In genomic region chr11:87150936-87151335, GRCh38 we compare ENCODE assay signal across 22 cellular contexts.
A peak's percentile ranks its signal among the peaks of the same experiment; 100 is the strongest.
DNase-seq lines count a peak whose midpoint lies in the region; ATAC-seq, FAIRE-seq and TF ChIP-seq lines count a peak whose summit lies in the region.
"Had no signal": no experiment of that assay in that cellular context is flagged by ENCODE, and none has a peak within 500 bp of the region (broad histone marks: within the 10 kb centered on the region; RNA-seq: fewer than 3 reads in every experiment).

No MANE protein-coding gene starts in this region.

- no peak for ATAC-seq in HG03039 (IDR thresholded peaks at IDR 0.05; ENCODE audit: unreplicated experiment)
- no peak for ATAC-seq in GM19463 (IDR thresholded peaks at IDR 0.05; ENCODE audit: unreplicated experiment)
- ATAC-seq: naive thymus-derived CD8-positive, alpha-beta T cell had no signal

- FAIRE-seq in bronchial epithelial cell (lab: Jason Lieb, UNC) = no peak
- FAIRE-seq in frontal cortex (lab: Jason Lieb, UNC) = peak; percentile 28
- FAIRE-seq: G401.6 had no signal

- no peaks in the 10 kb centered on the region for H3K27me3 ChIP-seq in bronchial epithelial cell (ENCODE audit: control insufficient read depth, insufficient read depth, low read length)
- H3K27me3 ChIP-seq: upper lobe of left lung had no signal

- H3K4me3 ChIP-seq in bronchial epithelial cell (ENCODE audit: low read depth, low read length) = no peak overlapping the region
- H3K4me3 ChIP-seq: upper lobe of left lung had no signal

- H3K36me3 ChIP-seq in bronchial epithelial cell (ENCODE audit: control insufficient read depth, insufficient read depth, low read length) = no peaks in the 10 kb centered on the region
- H3K36me3 ChIP-seq: upper lobe of left lung had no signal

- no peak for TF ChIP-seq CTCF in bronchial epithelial cell (IDR thresholded peaks at IDR 0.05; ENCODE audit: insufficient read depth, low read length, severe bottlenecking)

- peak; percentile 7 for DNase-seq in AG08396 (ENCODE audit: low spot score)
- peak; percentile 61 for DNase-seq in HCEC 1CT
- peak; percentile 11 for DNase-seq in bronchial epithelial cell (ENCODE audit: low read depth)
- DNase-seq in frontal cortex (ENCODE audit: low spot score in 2 of 2) = no peak
- DNase-seq in activated effector memory CD4-positive, alpha-beta T cell treated with anti-CD3 and anti-CD28 coated beads, Interleukin-2, amount 50 U/mL, for 16 hours = no peak
- DNase-seq in activated T-cell treated with anti-CD3 and anti-CD28 coated beads for 4 hours = no peak
- DNase-seq: activated CD4-positive, alpha-beta memory T cell treated with anti-CD3 and anti-CD28 coated beads for 36 hours; activated CD4-positive, CD25-positive, alpha-beta regulatory T cell; amniotic stem cell; CD4-positive, alpha-beta T cell; KG1; left cardiac atrium; MV-4-11; naive thymus-derived CD8-positive, alpha-beta T cell; NCI-H2171 treated with DMSO at 0.1 percent for 48 hours; NCI-H69; retina; stimulated activated CD4-positive, alpha-beta T cell treated with anti-CD3 and anti-CD28 coated beads, Interleukin-12 subunit alpha, Interleukin-12 subunit beta, amount 100 ng/mL, for 4 hours; upper lobe of left lung had no signal

Comparison
In these comparisons a context has a peak if more than half of its experiments do, and no peak if none do; other contexts are left out.
1. DNase-seq: peak in AG08396 (single experiment), HCEC 1CT (single experiment) and bronchial epithelial cell (single experiment); none in frontal cortex (0 of 2), activated effector memory CD4-positive, alpha-beta T cell treated with anti-CD3 and anti-CD28 coated beads, Interleukin-2, amount 50 U/mL, for 16 hours (single experiment) and activated T-cell treated with anti-CD3 and anti-CD28 coated beads for 4 hours (single experiment).